Comparison of ENCODE assay signal across 22 cellular contexts in genomic region chr10:109348324-109348723, GRCh38.
DNase-seq lines count a peak whose midpoint lies in the region; ATAC-seq, FAIRE-seq and TF ChIP-seq lines count a peak whose summit lies in the region.
"Had no signal": no experiment of that assay in that cellular context is flagged by ENCODE, and none has a peak within 500 bp of the region (broad histone marks: within the 10 kb centered on the region; RNA-seq: fewer than 3 reads in every experiment).

No MANE protein-coding gene starts in this region.

- CTCF ChIA-PET in HepG2 (lab: Yijun Ruan, JAX; ENCODE audit: low intra/inter-chr PET ratio, low total read pairs) = no interaction called here

- no peak overlapping the region for H2BK12ac ChIP-seq in mesenchymal stem cell (ENCODE audit: low read length in 2 of 2)

- TF ChIP-seq RAD21 in HepG2 (CRISPR knock-in tag; IDR thresholded peaks at IDR 0.05) = no peak

- no peak overlapping the region for H4K91ac ChIP-seq in mesenchymal stem cell (ENCODE audit: low read length)

- H3K27me3 ChIP-seq in HepG2 (ENCODE audit: control insufficient read depth in 1 of 2, insufficient read depth in 2 of 2, low read length in 2 of 2) = no peaks in the 10 kb centered on the region
- H3K27me3 ChIP-seq in right lobe of liver = no peaks in the 10 kb centered on the region
- no peaks in the 10 kb centered on the region for H3K27me3 ChIP-seq in adipocyte (replicated peaks; ENCODE audit: control insufficient read depth, insufficient read depth, low read length)
- no peaks in the 10 kb centered on the region for H3K27me3 ChIP-seq in mesenchymal stem cell (ENCODE audit: control insufficient read depth in 1 of 2, insufficient read depth in 1 of 2, low read length in 2 of 2)
- H3K27me3 ChIP-seq: BLaER1 had no signal

- no peak for TF ChIP-seq CTCF in HepG2 (CRISPR knock-in tag; IDR thresholded peaks at IDR 0.05)
- no peak for TF ChIP-seq CTCF in right lobe of liver (IDR thresholded peaks at IDR 0.05)
- TF ChIP-seq CTCF in fibroblast of villous mesenchyme (IDR thresholded peaks at IDR 0.05; ENCODE audit: insufficient read depth, low read depth, low read length) = no peak

- H3K14ac ChIP-seq in mesenchymal stem cell (ENCODE audit: low read length in 2 of 2) = no peak overlapping the region

- no peak overlapping the region for H3K18ac ChIP-seq in mesenchymal stem cell (ENCODE audit: low read depth in 1 of 2, low read length in 2 of 2)

- no peak for ATAC-seq in HepG2
- ATAC-seq in right lobe of liver = no peak
- no peak for ATAC-seq in HG03135 (IDR thresholded peaks at IDR 0.05; ENCODE audit: unreplicated experiment)
- ATAC-seq: CD8-positive, alpha-beta T cell; HCT116 had no signal

- H2AFZ ChIP-seq in HepG2 (ENCODE audit: low read length) (no peak overlapping the region), mesenchymal stem cell (ENCODE audit: low read depth, low read length) (no peak overlapping the region)

- no peaks in the 10 kb centered on the region for H3K4me1 ChIP-seq in HepG2 (ENCODE audit: insufficient read depth, low read length)
- H3K4me1 ChIP-seq in right lobe of liver = no peaks in the 10 kb centered on the region
- no peaks in the 10 kb centered on the region for H3K4me1 ChIP-seq in adipocyte (ENCODE audit: control insufficient read depth, insufficient read depth, low read length)
- no peaks in the 10 kb centered on the region for H3K4me1 ChIP-seq in mesenchymal stem cell (ENCODE audit: control insufficient read depth, insufficient read depth, low read depth, low read length)
- H3K4me1 ChIP-seq: BLaER1, Caco-2 had no signal

- H3K23ac ChIP-seq in mesenchymal stem cell (ENCODE audit: low read length in 2 of 2) = no peak overlapping the region

- in situ Hi-C loops in HepG2 (cut with HindIII; ENCODE audit: extremely low pct_ligation_motif_present, low pct_unique_long_range_greater_than_20kb) = no loop called here

- H2BK5ac ChIP-seq in mesenchymal stem cell (ENCODE audit: low read depth, low read length, poor library complexity, severe bottlenecking) = no peak overlapping the region

- TF ChIP-seq POLR2A in HepG2 (IDR thresholded peaks at IDR 0.05; ENCODE audit: insufficient read depth in 1 of 2, low read depth in 2 of 2, low read length in 2 of 2) (no peak), right lobe of liver (IDR thresholded peaks at IDR 0.05) (no peak)

- TF ChIP-seq EP300 in HepG2 (IDR thresholded peaks at IDR 0.05; ENCODE audit: low read depth in 2 of 2, low read length in 2 of 2) (no peak), HepG2 (CRISPR knock-in tag; IDR thresholded peaks at IDR 0.05; ENCODE audit: borderline replicate concordance) (no peak)

- no peak overlapping the region for H2BK15ac ChIP-seq in mesenchymal stem cell (ENCODE audit: low read depth, poor library complexity, severe bottlenecking)

- DNase-seq in HepG2 (ENCODE audit: low spot score) (no peak), right lobe of liver (no peak), adipocyte (ENCODE audit: low read depth) (peak; percentile 13), fibroblast of villous mesenchyme (ENCODE audit: low read depth) (peak; percentile 21), mesenchymal stem cell (no peak)
- no peak for DNase-seq in activated T-cell treated with anti-CD3 and anti-CD28 coated beads, Interleukin-2, amount 50 U/mL, for 1 hour
- DNase-seq: Caco-2; CD4-positive, CD25-positive, alpha-beta regulatory T cell; CD8-positive, alpha-beta T cell; DMS153; DND-41; GOT3; H7 had no signal

- H4K20me1 ChIP-seq in HepG2 (ENCODE audit: insufficient read depth, low read length) = no peaks in the 10 kb centered on the region
- H4K20me1 ChIP-seq: BLaER1 had no signal

- BruUV-seq in HepG2 (replicated peaks; lab: Mats Ljungman, UMichigan) = no TSS peak

- H3K27ac ChIP-seq in HepG2 (ENCODE audit: extremely low read length, insufficient read depth, low read length) (no peak overlapping the region), right lobe of liver (no peak overlapping the region), mesenchymal stem cell (ENCODE audit: low read length, poor library complexity, severe bottlenecking) (no peak overlapping the region)
- H3K27ac ChIP-seq: 22Rv1, BLaER1, C4-2B had no signal

- H3K4me2 ChIP-seq in HepG2 (ENCODE audit: low read depth, low read length) = no peak overlapping the region
- H3K4me2 ChIP-seq in mesenchymal stem cell (ENCODE audit: low read length, poor library complexity, severe bottlenecking) = no peak overlapping the region
- H3K4me2 ChIP-seq: BLaER1 had no signal

- intact Hi-C loops in HepG2 (cut with micrococcal nuclease; ENCODE audit: unreplicated experiment) (no loop called here), right lobe of liver (cut with DNase I) (no loop called here)

- no peak overlapping the region for H2BK120ac ChIP-seq in mesenchymal stem cell (ENCODE audit: low read depth, low read length)

- H3K4ac ChIP-seq in mesenchymal stem cell (ENCODE audit: low read depth in 1 of 2, low read length in 2 of 2) = no peak overlapping the region

- H4K8ac ChIP-seq in mesenchymal stem cell (ENCODE audit: low read length) = no peak overlapping the region

- FAIRE-seq in HepG2 (lab: Jason Lieb, UNC) = no peak
- FAIRE-seq: A204.1, G401.6, GM12892, GM19239 had no signal

- H3K9me3 ChIP-seq in HepG2 (ENCODE audit: low read length) = peaks cover 6% of the 10 kb centered on the region; the same call in 1 of the 2 replicates
- H3K9me3 ChIP-seq in right lobe of liver = no peaks in the 10 kb centered on the region
- H3K9me3 ChIP-seq in adipocyte (ENCODE audit: control insufficient read depth, low read length) = peaks cover 15% of the 10 kb centered on the region
- peaks cover 23% of the 10 kb centered on the region for H3K9me3 ChIP-seq in mesenchymal stem cell (ENCODE audit: control insufficient read depth, low read length)
- H3K9me3 ChIP-seq: Caco-2 had no signal

- H3K9ac ChIP-seq in HepG2 (ENCODE audit: insufficient read depth, low read depth, low read length) (no peak overlapping the region), adipocyte (ENCODE audit: low read length) (no peak overlapping the region), mesenchymal stem cell (ENCODE audit: low read length) (no peak overlapping the region)
- H3K9ac ChIP-seq: BLaER1 had no signal

- H3K79me2 ChIP-seq in HepG2 (ENCODE audit: insufficient read depth, low read length) = no peaks in the 10 kb centered on the region

- no peaks in the 10 kb centered on the region for H3K79me1 ChIP-seq in mesenchymal stem cell (replicated peaks; ENCODE audit: low read length, poor library complexity, severe bottlenecking)

- H3K36me3 ChIP-seq in HepG2 (replicated peaks in 1 of 2; ENCODE audit: control insufficient read depth in 1 of 2, insufficient read depth in 2 of 2, low read length in 2 of 2) (no peaks in the 10 kb centered on the region), right lobe of liver (no peaks in the 10 kb centered on the region), adipocyte (ENCODE audit: control insufficient read depth, insufficient read depth, low read length, severe bottlenecking) (no peaks in the 10 kb centered on the region), mesenchymal stem cell (ENCODE audit: control insufficient read depth in 1 of 2, insufficient read depth in 2 of 2, low read depth in 1 of 2, low read length in 2 of 2) (no peaks in the 10 kb centered on the region)
- H3K36me3 ChIP-seq: BLaER1 had no signal

- POLR2A ChIA-PET in HepG2 (lab: Yijun Ruan, JAX) = no interaction called here

- no peak overlapping the region for H2AK5ac ChIP-seq in mesenchymal stem cell (ENCODE audit: low read length, severe bottlenecking)

- no peak overlapping the region for H3K4me3 ChIP-seq in HepG2 (replicated peaks in 1 of 3; ENCODE audit: insufficient read depth in 1 of 3, low read depth in 2 of 3, low read length in 3 of 3)
- H3K4me3 ChIP-seq in right lobe of liver = no peak overlapping the region
- H3K4me3 ChIP-seq in adipocyte (ENCODE audit: low read length) = no peak overlapping the region
- H3K4me3 ChIP-seq in fibroblast of villous mesenchyme (ENCODE audit: low read depth, low read length) = no peak overlapping the region
- no peak overlapping the region for H3K4me3 ChIP-seq in mesenchymal stem cell (ENCODE audit: insufficient read depth in 1 of 2, low read depth in 1 of 2, low read length in 2 of 2)
- H3K4me3 ChIP-seq: BLaER1 had no signal

TF ChIP-seq in HepG2, 621 proteins besides CTCF, POLR2A, EP300 and RAD21:
- TF ChIP-seq ATF7 (IDR thresholded peaks at IDR 0.05) (peak; percentile 3; the same call in 1 of the 2 replicates), ATF7 (CRISPR knock-in tag; IDR thresholded peaks at IDR 0.05) (no peak), GATAD2A (CRISPR knock-in tag; IDR thresholded peaks at IDR 0.05) (no peak), THYN1 (CRISPR knock-in tag; IDR thresholded peaks at IDR 0.05; ENCODE audit: borderline replicate concordance, low read depth) (no peak), CEBPB (IDR thresholded peaks at IDR 0.05; ENCODE audit: borderline replicate concordance, low read depth, low read length) (peak; percentile 28; the same call in 1 of the 2 replicates), RARG (CRISPR knock-in tag; IDR thresholded peaks at IDR 0.05; ENCODE audit: low read depth) (no peak)

Comparison
In these comparisons a context has a peak if more than half of its experiments do, and no peak if none do; other contexts are left out.
1. DNase-seq: peak in adipocyte (single experiment) and fibroblast of villous mesenchyme (single experiment); none in HepG2 (single experiment), right lobe of liver (0 of 3), activated T-cell treated with anti-CD3 and anti-CD28 coated beads, Interleukin-2, amount 50 U/mL, for 1 hour (single experiment) and mesenchymal stem cell (single experiment).